2 cellular contexts compared by ENCODE assay signal in the genomic region with DNA sequence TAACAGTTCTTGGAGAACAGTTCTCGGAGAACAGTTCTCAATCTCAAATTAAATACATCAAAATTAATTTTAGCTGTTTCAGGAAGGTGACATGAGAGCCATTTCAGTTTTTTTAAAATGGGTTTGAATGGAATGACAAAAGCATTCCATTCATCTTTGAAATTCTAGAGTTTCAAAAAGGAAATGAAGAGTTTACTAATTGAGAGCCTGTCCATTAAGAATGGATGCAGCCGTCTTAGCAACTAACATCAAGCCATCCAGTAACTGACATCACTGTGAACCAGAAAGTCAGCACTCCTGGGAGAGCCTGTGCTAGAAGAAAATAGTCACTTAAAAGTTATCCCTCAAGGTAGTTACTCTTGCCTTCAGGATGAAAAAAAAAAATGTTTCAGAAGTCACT.
TF ChIP-seq lines count a peak whose summit lies in the region.

No MANE protein-coding gene starts in this region.

TF ChIP-seq in A549, 52 proteins besides CTCF, POLR2A, EP300 and RAD21:
- TF ChIP-seq HOXA7 (CRISPR knock-in tag; IDR thresholded peaks at IDR 0.05), result no peak
- TF ChIP-seq EHF (CRISPR knock-in tag; IDR thresholded peaks at IDR 0.05), result no peak
- no peak for TF ChIP-seq ZFP36 (IDR thresholded peaks at IDR 0.05; ENCODE audit: borderline replicate concordance, partially characterized antibody)
- TF ChIP-seq KDM5A (IDR thresholded peaks at IDR 0.05), result no peak
- TF ChIP-seq, protein P1, sequence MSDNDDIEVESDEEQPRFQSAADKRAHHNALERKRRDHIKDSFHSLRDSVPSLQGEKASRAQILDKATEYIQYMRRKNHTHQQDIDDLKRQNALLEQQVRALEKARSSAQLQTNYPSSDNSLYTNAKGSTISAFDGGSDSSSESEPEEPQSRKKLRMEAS (IDR thresholded peaks at IDR 0.05), result no peak
- TF ChIP-seq HOXB5 (CRISPR knock-in tag; IDR thresholded peaks at IDR 0.05), result no peak
- TF ChIP-seq RARB (CRISPR knock-in tag; IDR thresholded peaks at IDR 0.05), result no peak
- no peak for TF ChIP-seq ATOH8 (CRISPR knock-in tag; IDR thresholded peaks at IDR 0.05; ENCODE audit: low read depth)
- TF ChIP-seq FOSL2 (IDR thresholded peaks at IDR 0.05), result no peak
- no peak for TF ChIP-seq FOSL2 (CRISPR knock-in tag; IDR thresholded peaks at IDR 0.05)
- TF ChIP-seq RFX5 (IDR thresholded peaks at IDR 0.05), result no peak
- TF ChIP-seq CBX8 (IDR thresholded peaks at IDR 0.05), result no peak
- no peak for TF ChIP-seq TP53 (CRISPR knock-in tag; IDR thresholded peaks at IDR 0.05)
- no peak for TF ChIP-seq TFCP2L1 (CRISPR knock-in tag; IDR thresholded peaks at IDR 0.05)
- TF ChIP-seq MAFK (IDR thresholded peaks at IDR 0.05; ENCODE audit: partially characterized antibody), result no peak

TF ChIP-seq in IMR-90, 13 proteins besides CTCF, POLR2A, EP300 and RAD21:
- TF ChIP-seq FOS (IDR thresholded peaks at IDR 0.05; ENCODE audit: low read depth, low read length) (no peak), NFE2L2 (IDR thresholded peaks at IDR 0.05; ENCODE audit: low read depth, low read length) (no peak), SMC3 (IDR thresholded peaks at IDR 0.05; ENCODE audit: low read depth, low read length) (no peak), RCOR1 (IDR thresholded peaks at IDR 0.05; ENCODE audit: insufficient replicate concordance, low read length) (no peak), RFX5 (IDR thresholded peaks at IDR 0.05; ENCODE audit: low read depth, low read length) (no peak), ELK1 (IDR thresholded peaks at IDR 0.05; ENCODE audit: borderline replicate concordance, low read depth, low read length) (no peak)
TF ChIP-seq in IMR-90: peak in this region for 0.
